ENCODE assay signal across 20 cellular contexts in genomic region chr17:44847581-44847980, GRCh38. TPM values are rescaled to one million over a fixed set of nuclear protein-coding genes. Genes with fewer than 3 reads are reported as not detected.
A peak's percentile ranks its signal among the peaks of the same experiment; 100 is the strongest.
DNase-seq lines count a peak whose midpoint lies in the region; ATAC-seq and TF ChIP-seq lines count a peak whose summit lies in the region.
"Had no signal": no experiment of that assay in that cellular context is flagged by ENCODE, and none has a peak within 500 bp of the region (broad histone marks: within the 10 kb centered on the region; RNA-seq: fewer than 3 reads in every experiment).

HIGD1B (plus strand) TSS chr17:44847883; CDS start chr17:44848153, 270 bp downstream.

- peaks cover 0 to 32% (median 21%) of the 10 kb centered on the region in 11 experiments; a peak in 16 of 22 replicates for H4K20me1 ChIP-seq in BLaER1 treated with 17β-estradiol and CSF1 and Interleukin-3, amounts not matched to agents 10 nM and 100 nM

- peaks cover 41% of the 10 kb centered on the region for H3K4me1 Mint-ChIP-seq in nephron progenitor cell

- DNase-seq in NCI-H2171 treated with DMSO at 0.1 percent for 48 hours (lab: John Stamatoyannopoulos, UW) (peak; percentile 82), cardiac septum (ENCODE audit: low spot score) (no peak), nephron progenitor cell (no peak), GM10266 (ENCODE audit: extremely low spot score) (no peak), ascending aorta (ENCODE audit: low spot score in 2 of 2) (no peak), SK-N-DZ (ENCODE audit: low spot score) (no peak)
- DNase-seq: activated CD4-positive, alpha-beta T cell treated with anti-CD3 and anti-CD28 coated beads for 4 hours; activated naive CD4-positive, alpha-beta T cell; KBM-7; kidney; NCI-H187; NCI-H226; Peyer's patch; stimulated activated CD4-positive, alpha-beta T cell treated with anti-CD3 and anti-CD28 coated beads, Interleukin-12 subunit alpha, Interleukin-12 subunit beta, amount 100 ng/mL, for 4 hours had no signal

- H3K27me3 ChIP-seq in BLaER1 treated with 17β-estradiol and CSF1 and Interleukin-3, amounts not matched to agents 10 nM and 100 nM = no peaks in the 10 kb centered on the region
- H3K27me3 ChIP-seq in ascending aorta = no peaks in the 10 kb centered on the region
- H3K27me3 ChIP-seq: neural progenitor cell, Peyer's patch had no signal

- peak within 1 kb of the TSS in 1 of 11 experiments; percentile 6; a peak in 1 of 22 replicates for H3K27ac ChIP-seq in BLaER1 treated with 17β-estradiol and CSF1 and Interleukin-3, amounts not matched to agents 10 nM and 100 nM
- H3K27ac ChIP-seq in ascending aorta = no peak within 1 kb of the TSS
- H3K27ac ChIP-seq: neural progenitor cell, Peyer's patch had no signal

- H3K4me1 ChIP-seq in BLaER1 treated with 17β-estradiol and CSF1 and Interleukin-3, amounts not matched to agents 10 nM and 100 nM = peaks cover 19 to 99% (median 80%) of the 10 kb centered on the region in 10 experiments
- no peaks in the 10 kb centered on the region for H3K4me1 ChIP-seq in ascending aorta
- H3K4me1 ChIP-seq: Peyer's patch had no signal

- no peak within 1 kb of the TSS for H3K4me3 Mint-ChIP-seq in nephron progenitor cell
- H3K4me3 Mint-ChIP-seq: neural progenitor cell had no signal

- H3K9ac ChIP-seq in BLaER1 treated with 17β-estradiol and CSF1 and Interleukin-3, amounts not matched to agents 10 nM and 100 nM = no peak within 1 kb of the TSS
- H3K9ac ChIP-seq: neural progenitor cell had no signal

- no peaks in the 10 kb centered on the region for H3K9me3 Mint-ChIP-seq in nephron progenitor cell
- H3K9me3 Mint-ChIP-seq: neural progenitor cell had no signal

- intact Hi-C loops in cardiac septum (cut with DNase I) (no loop called here), ascending aorta (cut with DNase I) (no loop called here)

- H3K27ac Mint-ChIP-seq in nephron progenitor cell = peak within 1 kb of the TSS; percentile 76
- H3K27ac Mint-ChIP-seq: neural progenitor cell had no signal

- H3K4me3 ChIP-seq in BLaER1 treated with 17β-estradiol and CSF1 and Interleukin-3, amounts not matched to agents 10 nM and 100 nM = no peak within 1 kb of the TSS
- H3K4me3 ChIP-seq in ascending aorta = no peak within 1 kb of the TSS
- H3K4me3 ChIP-seq: neural progenitor cell, Peyer's patch had no signal

- H3K36me3 Mint-ChIP-seq in nephron progenitor cell (ENCODE audit: low read depth) = peaks cover 26% of the 10 kb centered on the region

- peak within 1 kb of the TSS in 7 of 11 experiments; percentile 7 to 95 (median 84); a peak in 12 of 22 replicates for H3K4me2 ChIP-seq in BLaER1 treated with 17β-estradiol and CSF1 and Interleukin-3, amounts not matched to agents 10 nM and 100 nM
- H3K4me2 ChIP-seq: neural progenitor cell had no signal

- no peak for ATAC-seq in GM21526 (IDR thresholded peaks at IDR 0.05; ENCODE audit: low FRiP score, unreplicated experiment)

- TF ChIP-seq CTCF in nephron progenitor cell (IDR thresholded peaks at IDR 0.05) (no peak), GM10266 (IDR thresholded peaks at IDR 0.05; ENCODE audit: control insufficient read depth, insufficient read depth, low read depth, missing control alignments) (no peak), ascending aorta (IDR thresholded peaks at IDR 0.05) (no peak)

- H3K36me3 ChIP-seq in BLaER1 treated with 17β-estradiol and CSF1 and Interleukin-3, amounts not matched to agents 10 nM and 100 nM = peaks cover 25 to 45% (median 43%) of the 10 kb centered on the region in 11 experiments
- peaks cover 5 to 24% of the 10 kb centered on the region in 2 donors for H3K36me3 ChIP-seq in ascending aorta
- H3K36me3 ChIP-seq: neural progenitor cell had no signal

- no peaks in the 10 kb centered on the region for H3K27me3 Mint-ChIP-seq in nephron progenitor cell (ENCODE audit: low read depth, poor library complexity)

- H3K9me3 ChIP-seq in BLaER1 treated with 17β-estradiol and CSF1 and Interleukin-3, amounts not matched to agents 10 nM and 100 nM (replicated peaks in 1 of 11) = no peaks in the 10 kb centered on the region
- no peaks in the 10 kb centered on the region for H3K9me3 ChIP-seq in ascending aorta
- H3K9me3 ChIP-seq: Peyer's patch had no signal

RNA-seq across cellular contexts. Expression of gene HIGD1B, which starts in this region (rescaled TPM):
- total RNA-seq in cardiac septum = 10.3 TPM
- total RNA-seq in ascending aorta = not detected
- polyA plus RNA-seq in SK-N-DZ (2014; cell fraction: cytosol; rRNA removed) = not detected in 2 replicates
- not detected in 2 replicates for polyA plus RNA-seq in SK-N-DZ (2014; cell fraction: nucleus; rRNA removed)
- total RNA-seq: Daoy, fibroblast of villous mesenchyme, Peyer's patch, pulmonary artery endothelial cell had no signal

Comparison
In these comparisons a context has a peak if more than half of its experiments do, and no peak if none do; other contexts are left out.
1. RNA of gene HIGD1B (total RNA-seq): 10.3 TPM in cardiac septum (single experiment); not detected in ascending aorta (single experiment); every median in the first group is over 10 times any median in the second.